9 cellular contexts compared by ENCODE assay signal in genomic region chr2:224359569-224359968, GRCh38. TPM values are rescaled to one million over a fixed set of nuclear protein-coding genes. Genes with fewer than 3 reads are reported as not detected.
DNase-seq lines count a peak whose midpoint lies in the region; ATAC-seq and TF ChIP-seq lines count a peak whose summit lies in the region.
"Had no signal": no experiment of that assay in that cellular context is flagged by ENCODE, and none has a peak within 500 bp of the region (broad histone marks: within the 10 kb centered on the region; RNA-seq: fewer than 3 reads in every experiment).

No MANE protein-coding gene starts in this region.

- no peaks in the 10 kb centered on the region for H3K9me3 Mint-ChIP-seq in activated CD4-positive, alpha-beta T cell treated with anti-CD3 and anti-CD28 coated beads for 36 hours (ENCODE audit: low read depth)
- no peaks in the 10 kb centered on the region for H3K9me3 Mint-ChIP-seq in activated T-helper 2 cell treated with anti-CD3 and anti-CD28 coated beads, Interferon-gamma antibody, Interleukin-2, Interleukin-4, amounts not matched to agents 10 μg/mL and 5 μg/mL and 100 μg/mL, durations not matched to agents 14 hours and 24 hours and 36 hours

- intact Hi-C loops in activated CD4-positive, alpha-beta T cell treated with anti-CD3 and anti-CD28 coated beads for 36 hours (cut with DNase I, micrococcal nuclease) = loop anchor here (5.0 to 10.0 kb wide), 3 partner anchors 93 to 645 kb away; no protein-coding TSS in a partner anchor
- intact Hi-C loops in activated T-helper 2 cell treated with anti-CD3 and anti-CD28 coated beads, Interferon-gamma antibody, Interleukin-2, Interleukin-4, amounts not matched to agents 10 μg/mL and 5 μg/mL and 100 μg/mL, durations not matched to agents 14 hours and 24 hours and 36 hours (cut with micrococcal nuclease) = no loop called here

- CTCF ChIA-PET in activated CD4-positive, alpha-beta T cell treated with anti-CD3 and anti-CD28 coated beads for 36 hours (lab: Charles Lee) = interaction anchor here (0.5 to 1.5 kb wide), 5 partner anchors 9 to 417 kb away, joined by 3 to 6 read pairs (median 3); no protein-coding TSS in a partner anchor

- H3K4me3 Mint-ChIP-seq in activated CD4-positive, alpha-beta T cell treated with anti-CD3 and anti-CD28 coated beads for 36 hours = no peak overlapping the region
- no peak overlapping the region for H3K4me3 Mint-ChIP-seq in activated T-helper 2 cell treated with anti-CD3 and anti-CD28 coated beads, Interferon-gamma antibody, Interleukin-2, Interleukin-4, amounts not matched to agents 10 μg/mL and 5 μg/mL and 100 μg/mL, durations not matched to agents 14 hours and 24 hours and 36 hours (ENCODE audit: low read depth)

- no peak overlapping the region for H3K27ac ChIP-seq in smooth muscle cell (ENCODE audit: low read depth)
- H3K27ac ChIP-seq: right atrium auricular region had no signal

- H3K36me3 ChIP-seq in Loucy (ENCODE audit: insufficient read depth, low read length) (no peaks in the 10 kb centered on the region), smooth muscle cell (ENCODE audit: low read depth) (no peaks in the 10 kb centered on the region)
- H3K36me3 ChIP-seq: right atrium auricular region had no signal

- no peaks in the 10 kb centered on the region for H3K36me3 Mint-ChIP-seq in activated CD4-positive, alpha-beta T cell treated with anti-CD3 and anti-CD28 coated beads for 36 hours (ENCODE audit: low read depth)
- H3K36me3 Mint-ChIP-seq in activated T-helper 2 cell treated with anti-CD3 and anti-CD28 coated beads, Interferon-gamma antibody, Interleukin-2, Interleukin-4, amounts not matched to agents 10 μg/mL and 5 μg/mL and 100 μg/mL, durations not matched to agents 14 hours and 24 hours and 36 hours (ENCODE audit: low read depth) = no peaks in the 10 kb centered on the region

- POLR2A ChIA-PET in activated CD4-positive, alpha-beta T cell treated with anti-CD3 and anti-CD28 coated beads for 36 hours (lab: Charles Lee) = interaction anchor here (0.5 kb wide), 1 partner anchor 379 kb away, joined by 3 read pairs; no protein-coding TSS in a partner anchor

- no peak overlapping the region for H3K9ac ChIP-seq in Loucy (ENCODE audit: low read depth, low read length, poor library complexity, severe bottlenecking)
- H3K9ac ChIP-seq in smooth muscle cell (ENCODE audit: low read depth) = no peak overlapping the region

- no peaks in the 10 kb centered on the region for H3K27me3 Mint-ChIP-seq in activated CD4-positive, alpha-beta T cell treated with anti-CD3 and anti-CD28 coated beads for 36 hours
- H3K27me3 Mint-ChIP-seq in activated T-helper 2 cell treated with anti-CD3 and anti-CD28 coated beads, Interferon-gamma antibody, Interleukin-2, Interleukin-4, amounts not matched to agents 10 μg/mL and 5 μg/mL and 100 μg/mL, durations not matched to agents 14 hours and 24 hours and 36 hours (ENCODE audit: low read depth) = peaks cover 10% of the 10 kb centered on the region

- H3K79me2 ChIP-seq in Loucy (ENCODE audit: insufficient read depth, low read length) (no peaks in the 10 kb centered on the region), smooth muscle cell (ENCODE audit: low read depth) (no peaks in the 10 kb centered on the region)

- no peaks in the 10 kb centered on the region for H3K9me2 ChIP-seq in Loucy (replicated peaks; ENCODE audit: low read depth, low read length)

- H3K4me1 ChIP-seq in Loucy (ENCODE audit: insufficient read depth, low read length, poor library complexity, severe bottlenecking) (no peaks in the 10 kb centered on the region), smooth muscle cell (ENCODE audit: low read depth) (no peaks in the 10 kb centered on the region)
- H3K4me1 ChIP-seq: right atrium auricular region had no signal

- H3K27me3 ChIP-seq in Loucy (ENCODE audit: insufficient read depth, low read length, poor library complexity, severe bottlenecking) (no peaks in the 10 kb centered on the region), smooth muscle cell (ENCODE audit: low read depth) (no peaks in the 10 kb centered on the region)
- H3K27me3 ChIP-seq: right atrium auricular region had no signal

- H3F3A ChIP-seq in Loucy (ENCODE audit: low read depth) (no peaks in the 10 kb centered on the region), smooth muscle cell (ENCODE audit: low read depth) (no peaks in the 10 kb centered on the region)

- no peaks in the 10 kb centered on the region for H4K20me1 ChIP-seq in Loucy (ENCODE audit: insufficient read depth, low read length, poor library complexity, severe bottlenecking)
- no peaks in the 10 kb centered on the region for H4K20me1 ChIP-seq in smooth muscle cell (ENCODE audit: low read depth)

- H3K4me3 ChIP-seq in Loucy (ENCODE audit: low read length, poor library complexity, severe bottlenecking) (no peak overlapping the region), cardiac fibroblast (replicated peaks in 1 of 2; ENCODE audit: low read depth in 2 of 2, low read length in 2 of 2) (no peak overlapping the region), smooth muscle cell (no peak overlapping the region)
- H3K4me3 ChIP-seq: right atrium auricular region had no signal

- no peaks in the 10 kb centered on the region for H3K9me3 ChIP-seq in Loucy (ENCODE audit: insufficient read depth, low read depth, low read length)
- H3K9me3 ChIP-seq in smooth muscle cell (replicated peaks; ENCODE audit: low read depth) = no peaks in the 10 kb centered on the region
- H3K9me3 ChIP-seq: right atrium auricular region had no signal

- DNase-seq in activated CD4-positive, alpha-beta T cell treated with anti-CD3 and anti-CD28 coated beads for 36 hours = peak; percentile 34
- DNase-seq in activated CD4-positive, alpha-beta T cell treated with anti-CD3 and anti-CD28 coated beads, Interleukin-2, amount 50 U/mL, for 1 hour = no peak
- DNase-seq in cardiac fibroblast (ENCODE audit: low read depth in 2 of 2) (peak; percentile 8 to 9), smooth muscle cell (lab: John Stamatoyannopoulos, UW; ENCODE audit: unreplicated experiment) (no peak), SKM-1 treated with dmso at 0.1 percent for 144 hours (lab: John Stamatoyannopoulos, UW; ENCODE audit: unreplicated experiment) (no peak)
- DNase-seq in activated T-helper 2 cell treated with anti-CD3 and anti-CD28 coated beads, Interferon-gamma antibody, Interleukin-2, Interleukin-4, amounts not matched to agents 10 μg/mL and 5 μg/mL and 100 μg/mL, durations not matched to agents 14 hours and 24 hours and 36 hours (ENCODE audit: low spot score) = no peak

- H3K4me2 ChIP-seq in Loucy (ENCODE audit: low read depth, low read length, poor library complexity, severe bottlenecking) = no peak overlapping the region
- H3K4me2 ChIP-seq in smooth muscle cell = no peak overlapping the region

- 61% methylated on average over 3 of the region's 3 CpGs for WGBS in smooth muscle cell (ENCODE audit: low lambda C conversion rate)

- TF ChIP-seq CTCF in Loucy (conservative IDR thresholded peaks at IDR 0.05; ENCODE audit: low read length) (peak; percentile 64), cardiac fibroblast (IDR thresholded peaks at IDR 0.05; ENCODE audit: low read depth, low read length) (peak; percentile 44), smooth muscle cell (IDR thresholded peaks at IDR 0.05; ENCODE audit: borderline replicate concordance, insufficient read depth, poor library complexity, severe bottlenecking) (peak; percentile 32)

- ATAC-seq in activated CD4-positive, alpha-beta T cell treated with anti-CD3 and anti-CD28 coated beads for 36 hours = peak; percentile 64
- no peak for ATAC-seq in GM21619 (IDR thresholded peaks at IDR 0.05; ENCODE audit: unreplicated experiment)

- H3K27ac Mint-ChIP-seq in activated CD4-positive, alpha-beta T cell treated with anti-CD3 and anti-CD28 coated beads for 36 hours = no peak overlapping the region
- H3K27ac Mint-ChIP-seq in activated T-helper 2 cell treated with anti-CD3 and anti-CD28 coated beads, Interferon-gamma antibody, Interleukin-2, Interleukin-4, amounts not matched to agents 10 μg/mL and 5 μg/mL and 100 μg/mL, durations not matched to agents 14 hours and 24 hours and 36 hours = no peak overlapping the region

- no peak overlapping the region for H2AFZ ChIP-seq in Loucy (ENCODE audit: low read length)
- H2AFZ ChIP-seq in smooth muscle cell (ENCODE audit: low read depth) = no peak overlapping the region

- no peaks in the 10 kb centered on the region for H3K4me1 Mint-ChIP-seq in activated CD4-positive, alpha-beta T cell treated with anti-CD3 and anti-CD28 coated beads for 36 hours
- no peaks in the 10 kb centered on the region for H3K4me1 Mint-ChIP-seq in activated T-helper 2 cell treated with anti-CD3 and anti-CD28 coated beads, Interferon-gamma antibody, Interleukin-2, Interleukin-4, amounts not matched to agents 10 μg/mL and 5 μg/mL and 100 μg/mL, durations not matched to agents 14 hours and 24 hours and 36 hours (ENCODE audit: low read depth)

RNA-seq across cellular contexts. Expression of gene FAM124B, which starts 42.3 kb away (rescaled TPM):
- total RNA-seq in activated CD4-positive, alpha-beta T cell treated with anti-CD3 and anti-CD28 coated beads for 36 hours = under 1 TPM; 0.58 to 0.87 TPM
- 0.09 TPM in 1 of 2 replicates, not detected in the other for total RNA-seq in smooth muscle cell
- 1.2 TPM in 1 of 2 replicates, not detected in the other for polyA plus RNA-seq in smooth muscle cell
- total RNA-seq in activated T-helper 2 cell treated with anti-CD3 and anti-CD28 coated beads, Interferon-gamma antibody, Interleukin-2, Interleukin-4, amounts not matched to agents 10 μg/mL and 5 μg/mL and 100 μg/mL, durations not matched to agents 14 hours and 24 hours and 36 hours = 2.0 and 2.1 TPM in 2 replicates

Comparison
In these comparisons a context has a peak if more than half of its experiments do, and no peak if none do; other contexts are left out.
1. DNase-seq: peak in activated CD4-positive, alpha-beta T cell treated with anti-CD3 and anti-CD28 coated beads for 36 hours (single experiment) and cardiac fibroblast (2 of 2); none in activated CD4-positive, alpha-beta T cell treated with anti-CD3 and anti-CD28 coated beads, Interleukin-2, amount 50 U/mL, for 1 hour (single experiment), smooth muscle cell (single experiment), SKM-1 treated with dmso at 0.1 percent for 144 hours (single experiment) and activated T-helper 2 cell treated with anti-CD3 and anti-CD28 coated beads, Interferon-gamma antibody, Interleukin-2, Interleukin-4, amounts not matched to agents 10 μg/mL and 5 μg/mL and 100 μg/mL, durations not matched to agents 14 hours and 24 hours and 36 hours (single experiment).
2. Peak in every context shown above with its lines, with median percentiles within 50 percentile points of each other: CTCF ChIP-seq.